ENCODE assay signal across 16 cellular contexts in genomic region chr3:79724206-79724605, GRCh38.
A peak's percentile ranks its signal among the peaks of the same experiment; 100 is the strongest.
DNase-seq lines count a peak whose midpoint lies in the region; FAIRE-seq and TF ChIP-seq lines count a peak whose summit lies in the region.
"Had no signal": no experiment of that assay in that cellular context is flagged by ENCODE, and none has a peak within 500 bp of the region (broad histone marks: within the 10 kb centered on the region; RNA-seq: fewer than 3 reads in every experiment).

No MANE protein-coding gene starts in this region.

- H3K9me3 ChIP-seq in WERI-Rb-1 (ENCODE audit: severe bottlenecking): no peaks in the 10 kb centered on the region
- H3K9me3 ChIP-seq: ascending aorta had no signal

- FAIRE-seq in RCC 7860 (lab: Jason Lieb, UNC): no peak

- H3K4me3 ChIP-seq in LNCaP clone FGC (ENCODE audit: low read depth, low read length) (no peak overlapping the region), WERI-Rb-1 (ENCODE audit: low read depth, low read length) (no peak overlapping the region)
- H3K4me3 ChIP-seq: ascending aorta, dorsolateral prefrontal cortex had no signal

- no peaks in the 10 kb centered on the region for H3K27me3 ChIP-seq in WERI-Rb-1 (ENCODE audit: insufficient read depth, low read depth, severe bottlenecking)
- H3K27me3 ChIP-seq: ascending aorta, dorsolateral prefrontal cortex had no signal

- H3K27ac ChIP-seq in WERI-Rb-1: no peak overlapping the region
- H3K27ac ChIP-seq: ascending aorta, dorsolateral prefrontal cortex, RWPE1 had no signal

- TF ChIP-seq CTCF in LNCaP clone FGC (IDR thresholded peaks at IDR 0.05; ENCODE audit: control insufficient read depth, extremely low read depth, insufficient read depth) (0 out of 2 replicates have a peak, but pooled peaks have one; percentile 7), WERI-Rb-1 (IDR thresholded peaks at IDR 0.05; ENCODE audit: low read depth, low read length) (peak; percentile 43)

- no peaks in the 10 kb centered on the region for H3K36me3 ChIP-seq in WERI-Rb-1
- H3K36me3 ChIP-seq: ascending aorta had no signal

- DNase-seq in D341Med (ENCODE audit: low spot score) (peak; percentile 33), LNCaP clone FGC (ENCODE audit: low read depth) (no peak), WERI-Rb-1 (peak; percentile 40), left kidney (ENCODE audit: low read depth, low spot score) (peak; percentile 8), KBM-7 (no peak), RCC 7860 (ENCODE audit: low spot score) (no peak)
- no peak for DNase-seq in activated T-cell treated with anti-CD3 and anti-CD28 coated beads, Interleukin-2, amount 50 U/mL, for 48 hours
- no peak for DNase-seq in stimulated activated CD4-positive, alpha-beta T cell treated with anti-CD3 and anti-CD28 coated beads, Interleukin-4, amount 100 ng/mL, for 24 hours
- DNase-seq: activated CD8-positive, alpha-beta T cell treated with anti-CD3 and anti-CD28 coated beads for 36 hours; activated effector memory CD4-positive, alpha-beta T cell treated with anti-CD3 and anti-CD28 coated beads, Interleukin-2, amount 50 U/mL, for 16 hours; dorsolateral prefrontal cortex; retina; stimulated activated CD4-positive, alpha-beta T cell treated with anti-CD3 and anti-CD28 coated beads, Interleukin-4, amount 100 ng/mL, for 4 hours; stimulated activated naive B cell treated with anti-CD40 and anti-IgM and Interleukin-4, amounts not matched to agents 10 μg/mL and 1 μg/mL and 100 μg/mL, for 72 hours had no signal

- in situ Hi-C loops in KBM-7 (cut with MboI; ENCODE audit: low pct_unique_long_range_greater_than_20kb, low sequenced_read_pairs): no loop called here

Comparison
In these comparisons a context has a peak if more than half of its experiments do, and no peak if none do; other contexts are left out.
1. DNase-seq: peak in D341Med (single experiment), WERI-Rb-1 (single experiment) and left kidney (single experiment); none in LNCaP clone FGC (single experiment), activated T-cell treated with anti-CD3 and anti-CD28 coated beads, Interleukin-2, amount 50 U/mL, for 48 hours (0 of 2), KBM-7 (single experiment), stimulated activated CD4-positive, alpha-beta T cell treated with anti-CD3 and anti-CD28 coated beads, Interleukin-4, amount 100 ng/mL, for 24 hours (single experiment) and RCC 7860 (single experiment).